11 cellular contexts compared by ENCODE assay signal in the genomic region with DNA sequence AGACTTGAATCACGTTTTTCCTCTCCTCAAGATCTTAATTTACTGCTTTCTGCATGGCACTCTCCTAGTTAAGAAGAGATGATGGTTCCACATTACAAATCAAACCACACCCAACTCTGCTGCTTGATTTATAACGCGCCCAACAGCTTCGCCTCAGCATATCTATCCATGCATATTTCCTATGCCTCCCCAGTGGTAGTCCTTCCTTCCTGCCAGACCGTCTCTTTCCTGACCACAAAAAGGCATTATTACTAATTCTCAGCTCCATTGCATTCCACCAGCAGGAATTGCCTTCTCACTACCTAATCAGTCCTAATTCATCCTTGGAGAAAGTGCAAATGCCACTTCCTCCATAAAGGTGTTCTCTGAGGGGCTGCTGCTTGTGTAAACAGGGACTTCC.
DNase-seq lines count a peak whose midpoint lies in the region; TF ChIP-seq lines count a peak whose summit lies in the region.
"Had no signal": no experiment of that assay in that cellular context is flagged by ENCODE, and none has a peak within 500 bp of the region (broad histone marks: within the 10 kb centered on the region; RNA-seq: fewer than 3 reads in every experiment).

No MANE protein-coding gene starts in this region.

- no peak for TF ChIP-seq CTCF in brain microvascular endothelial cell (IDR thresholded peaks at IDR 0.05; ENCODE audit: low read depth, low read length, missing control alignments)
- TF ChIP-seq CTCF in osteocyte (IDR thresholded peaks at IDR 0.05) = no peak

- POLR2A ChIA-PET in activated CD4-positive, alpha-beta T cell treated with anti-CD3 and anti-CD28 coated beads, Interleukin-2, amount 10 ng/mL, durations not matched to agents 7 days and 5 days (lab: Charles Lee) = interaction anchor here (0.5 kb wide), 1 partner anchor 329 kb away, joined by 3 read pairs; no protein-coding TSS in a partner anchor

- CTCF ChIA-PET in activated CD4-positive, alpha-beta T cell treated with anti-CD3 and anti-CD28 coated beads, Interleukin-2, amount 10 ng/mL, durations not matched to agents 7 days and 5 days (lab: Charles Lee) = interaction anchor here (1.2 kb wide), 1 partner anchor 40 kb away, joined by 4 read pairs; no protein-coding TSS in a partner anchor

- peak overlapping the region; percentile 86 for H3K27ac ChIP-seq in brain microvascular endothelial cell
- H3K27ac ChIP-seq: parathyroid adenoma had no signal

- peak overlapping the region; percentile 36 for H3K27ac Mint-ChIP-seq in activated CD4-positive, alpha-beta T cell treated with anti-CD3 and anti-CD28 coated beads, Interleukin-2, amount 10 ng/mL, durations not matched to agents 7 days and 5 days
- H3K27ac Mint-ChIP-seq in osteocyte (ENCODE audit: unreplicated experiment) (peak overlapping the region; percentile 13), immature natural killer cell (peak overlapping the region in 1 of 6 donors; percentile 12)

- H3K27me3 Mint-ChIP-seq in activated CD4-positive, alpha-beta T cell treated with anti-CD3 and anti-CD28 coated beads, Interleukin-2, amount 10 ng/mL, durations not matched to agents 7 days and 5 days = peaks cover 14% of the 10 kb centered on the region
- no peaks in the 10 kb centered on the region for H3K27me3 Mint-ChIP-seq in osteocyte (ENCODE audit: unreplicated experiment)
- H3K27me3 Mint-ChIP-seq in immature natural killer cell (ENCODE audit: low read depth in 3 of 3) = peaks cover 0 to 7% (median 2%) of the 10 kb centered on the region in 3 donors

- H3K36me3 Mint-ChIP-seq in activated CD4-positive, alpha-beta T cell treated with anti-CD3 and anti-CD28 coated beads, Interleukin-2, amount 10 ng/mL, durations not matched to agents 7 days and 5 days (ENCODE audit: low read depth) = no peaks in the 10 kb centered on the region
- H3K36me3 Mint-ChIP-seq in osteocyte (ENCODE audit: unreplicated experiment) = no peaks in the 10 kb centered on the region
- no peaks in the 10 kb centered on the region for H3K36me3 Mint-ChIP-seq in immature natural killer cell

- no peaks in the 10 kb centered on the region for H3K27me3 ChIP-seq in brain microvascular endothelial cell (replicated peaks)

- peaks cover 15% of the 10 kb centered on the region for H3K4me1 Mint-ChIP-seq in activated CD4-positive, alpha-beta T cell treated with anti-CD3 and anti-CD28 coated beads, Interleukin-2, amount 10 ng/mL, durations not matched to agents 7 days and 5 days
- H3K4me1 Mint-ChIP-seq in osteocyte (ENCODE audit: unreplicated experiment) (peaks cover 32% of the 10 kb centered on the region), immature natural killer cell (peaks cover 6 to 12% of the 10 kb centered on the region in 2 donors)

- no peak overlapping the region for H3K4me3 ChIP-seq in brain microvascular endothelial cell (ENCODE audit: low read depth, low read length)

- in situ Hi-C loops in brain microvascular endothelial cell (cut with HindIII; ENCODE audit: low pct_ligation_motif_present, low sequenced_read_pairs) = no loop called here

- no peak for DNase-seq in activated CD4-positive, alpha-beta T cell treated with anti-CD3 and anti-CD28 coated beads, Interleukin-2, amount 10 ng/mL, durations not matched to agents 7 days and 5 days
- DNase-seq in activated CD4-positive, alpha-beta T cell treated with anti-CD3 and anti-CD28 coated beads, Interleukin-2, amount 50 U/mL, for 1 hour = no peak
- peak; percentile 89 for DNase-seq in M059J (ENCODE audit: low read depth)
- DNase-seq in brain microvascular endothelial cell = peak; percentile 81
- no peak for DNase-seq in osteocyte (ENCODE audit: extremely low spot score, unreplicated experiment)
- DNase-seq in activated CD4-positive, CD25-positive, alpha-beta regulatory T cell (lab: John Stamatoyannopoulos, UW) = no peak
- no peak for DNase-seq in immature natural killer cell
- DNase-seq in COR-L47 (lab: John Stamatoyannopoulos, UW) = no peak
- DNase-seq: activated T-cell treated with anti-CD3 and anti-CD28 coated beads, Interleukin-2, amount 50 U/mL, for 1 hour; NCI-H2081 treated with DMSO at 0.1 percent for 48 hours had no signal

- no peak overlapping the region for H3K4me3 Mint-ChIP-seq in activated CD4-positive, alpha-beta T cell treated with anti-CD3 and anti-CD28 coated beads, Interleukin-2, amount 10 ng/mL, durations not matched to agents 7 days and 5 days
- H3K4me3 Mint-ChIP-seq in osteocyte (ENCODE audit: unreplicated experiment) (no peak overlapping the region), immature natural killer cell (peak overlapping the region in 2 of 5 donors; percentile 2 to 25)

- no peaks in the 10 kb centered on the region for H3K36me3 ChIP-seq in brain microvascular endothelial cell (replicated peaks)

- no peaks in the 10 kb centered on the region for H3K9me3 Mint-ChIP-seq in activated CD4-positive, alpha-beta T cell treated with anti-CD3 and anti-CD28 coated beads, Interleukin-2, amount 10 ng/mL, durations not matched to agents 7 days and 5 days
- H3K9me3 Mint-ChIP-seq in osteocyte (ENCODE audit: unreplicated experiment) (no peaks in the 10 kb centered on the region), immature natural killer cell (no peaks in the 10 kb centered on the region)

Comparison
In these comparisons a context has a peak if more than half of its experiments do, and no peak if none do; other contexts are left out.
1. DNase-seq: peak in M059J (single experiment) and brain microvascular endothelial cell (single experiment); none in activated CD4-positive, alpha-beta T cell treated with anti-CD3 and anti-CD28 coated beads, Interleukin-2, amount 10 ng/mL, durations not matched to agents 7 days and 5 days (single experiment), activated CD4-positive, alpha-beta T cell treated with anti-CD3 and anti-CD28 coated beads, Interleukin-2, amount 50 U/mL, for 1 hour (single experiment), osteocyte (single experiment), activated CD4-positive, CD25-positive, alpha-beta regulatory T cell (0 of 4), immature natural killer cell (0 of 3) and COR-L47 (single experiment).